12 cellular contexts compared by ENCODE assay signal in genomic region chr18:48784654-48785053, GRCh38.
A peak's percentile ranks its signal among the peaks of the same experiment; 100 is the strongest.
DNase-seq lines count a peak whose midpoint lies in the region; ATAC-seq and TF ChIP-seq lines count a peak whose summit lies in the region.
"Had no signal": no experiment of that assay in that cellular context is flagged by ENCODE, and none has a peak within 500 bp of the region (broad histone marks: within the 10 kb centered on the region; RNA-seq: fewer than 3 reads in every experiment).

No MANE protein-coding gene starts in this region.

- ATAC-seq in GM18498 (IDR thresholded peaks at IDR 0.05; ENCODE audit: unreplicated experiment) (peak; percentile 29), GM21423 (IDR thresholded peaks at IDR 0.05; ENCODE audit: unreplicated experiment) (peak; percentile 22), naive B cell (ENCODE audit: low read depth in 2 of 2) (peak; percentile 20 to 24), GM21717 (IDR thresholded peaks at IDR 0.05; ENCODE audit: unreplicated experiment) (no peak)

- H3K27me3 Mint-ChIP-seq in IgD-negative memory B cell (no peaks in the 10 kb centered on the region), naive B cell (no peaks in the 10 kb centered on the region)

- peaks cover 7 to 25% (median 24%) of the 10 kb centered on the region in 3 donors for H3K4me1 Mint-ChIP-seq in IgD-negative memory B cell
- peaks cover 39 to 77% (median 70%) of the 10 kb centered on the region in 3 donors for H3K4me1 Mint-ChIP-seq in naive B cell

- H3K4me3 Mint-ChIP-seq in IgD-negative memory B cell (peak overlapping the region in 2 of 4 donors; percentile 80 to 87), naive B cell (peak overlapping the region in 6 of 8 donors; percentile 33 to 86 (median 80))

- H3K27ac Mint-ChIP-seq in IgD-negative memory B cell, result peak overlapping the region; percentile 3 to 91 (median 3)
- H3K27ac Mint-ChIP-seq in naive B cell, result peak overlapping the region; percentile 7 to 94 (median 89)

- H3K36me3 Mint-ChIP-seq in IgD-negative memory B cell (no peaks in the 10 kb centered on the region), naive B cell (no peaks in the 10 kb centered on the region)

- no peak for DNase-seq in naive B cell
- no peak for DNase-seq in erythroblast (lab: John Stamatoyannopoulos, UW)
- no peak for DNase-seq in NCI-H2227 treated with DMSO at 0.1 percent for 48 hours (lab: John Stamatoyannopoulos, UW)
- DNase-seq in HPDE6-E6E7 (ENCODE audit: extremely low spot score), result no peak
- DNase-seq: activated CD4-positive, CD25-positive, alpha-beta regulatory T cell treated with anti-CD3 and anti-CD28 coated beads, Interleukin-2, amount 50 U/mL, for 72 hours; DMS79 treated with DMSO at 0.1 percent for 48 hours; effector CD8-positive, alpha-beta T cell; NCI-H1436 treated with DMSO at 0.1 percent for 48 hours had no signal

- H3K9me3 Mint-ChIP-seq in IgD-negative memory B cell (no peaks in the 10 kb centered on the region), naive B cell (no peaks in the 10 kb centered on the region)

- no peak for TF ChIP-seq POLR2A in erythroblast (IDR thresholded peaks at IDR 0.05; ENCODE audit: low read length)
